19 cellular contexts compared by ENCODE assay signal in the genomic region with DNA sequence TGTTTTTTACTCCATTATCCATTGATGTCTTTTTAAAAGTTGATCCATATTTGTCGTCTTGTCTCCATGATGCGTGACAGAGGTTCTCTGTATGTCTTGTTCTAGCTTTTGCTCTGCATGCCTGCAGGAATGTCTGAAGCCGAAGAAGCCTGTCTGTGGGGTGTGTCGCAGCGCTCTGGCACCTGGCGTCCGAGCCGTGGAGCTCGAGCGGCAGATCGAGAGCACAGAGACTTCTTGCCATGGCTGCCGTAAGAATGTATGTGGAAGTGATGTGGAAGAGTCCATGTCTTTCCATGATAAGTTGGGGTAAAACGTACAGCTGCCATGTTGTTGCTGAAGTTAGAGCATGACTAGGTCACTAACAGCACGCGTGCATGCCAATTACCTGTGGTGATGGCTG. TPM values are rescaled to one million over a fixed set of nuclear protein-coding genes. Genes with fewer than 3 reads are reported as not detected.
"Had no signal": no experiment of that assay in that cellular context is flagged by ENCODE, and none has a peak within 500 bp of the region (broad histone marks: within the 10 kb centered on the region; RNA-seq: fewer than 3 reads in every experiment).

No MANE protein-coding gene starts in this region.

- H3K27me3 ChIP-seq: esophagus muscularis mucosa, right atrium auricular region, uterus had no signal

- H3K9me3 Mint-ChIP-seq: activated naive CD4-positive, alpha-beta T cell treated with anti-CD3 and anti-CD28 coated beads for 36 hours; activated T-helper 2 cell treated with anti-CD3 and anti-CD28 coated beads, Interferon-gamma antibody, Interleukin-2, Interleukin-4, amounts not matched to agents 10 μg/mL and 5 μg/mL and 100 μg/mL, durations not matched to agents 14 hours and 24 hours and 36 hours; memory B cell; naive thymus-derived CD4-positive, alpha-beta T cell; T-helper 2 cell treated with Interferon-gamma antibody and Interleukin-4, amounts not matched to agents 5 μg/mL and 100 μg/mL, for 36 hours had no signal

- H3K27ac ChIP-seq: esophagus muscularis mucosa, right atrium auricular region, uterus had no signal

- H3K9me3 ChIP-seq: esophagus muscularis mucosa, mucosa of descending colon, right atrium auricular region, uterus had no signal

- DNase-seq: activated naive CD4-positive, alpha-beta T cell treated with anti-CD3 and anti-CD28 coated beads for 36 hours; foreskin fibroblast; glutamatergic neuron; hypothalamus; left ventricle myocardium superior; mucosa of descending colon; naive thymus-derived CD4-positive, alpha-beta T cell; nucleus accumbens; posterior cingulate gyrus; small intestine; SW 1271; uterus had no signal

- ATAC-seq: activated CD4-positive, CD25-positive, alpha-beta regulatory T cell treated with anti-CD3 and anti-CD28 coated beads, Interleukin-2, amount 50 U/mL, for 24 hours; left ventricle myocardium superior; mucosa of descending colon; naive thymus-derived CD4-positive, alpha-beta T cell had no signal

- H3K27me3 Mint-ChIP-seq: memory B cell; naive thymus-derived CD4-positive, alpha-beta T cell had no signal

- H3K4me3 Mint-ChIP-seq: activated naive CD4-positive, alpha-beta T cell treated with anti-CD3 and anti-CD28 coated beads for 36 hours; memory B cell; T-helper 2 cell treated with Interferon-gamma antibody and Interleukin-4, amounts not matched to agents 5 μg/mL and 100 μg/mL, for 36 hours had no signal

- H3K4me3 ChIP-seq: esophagus muscularis mucosa, mucosa of descending colon, right atrium auricular region, uterus had no signal

- H3K36me3 ChIP-seq: uterus had no signal

- H3K27ac Mint-ChIP-seq: activated naive CD4-positive, alpha-beta T cell treated with anti-CD3 and anti-CD28 coated beads for 36 hours; memory B cell; T-helper 2 cell treated with Interferon-gamma antibody and Interleukin-4, amounts not matched to agents 5 μg/mL and 100 μg/mL, for 36 hours had no signal

RNA-seq across cellular contexts. Expression of gene SNAI1, which starts 41.3 kb away (rescaled TPM):
- total RNA-seq: kidney epithelial cell had no signal
